Comparison of ENCODE assay signal across 1 cellular context in the genomic region with DNA sequence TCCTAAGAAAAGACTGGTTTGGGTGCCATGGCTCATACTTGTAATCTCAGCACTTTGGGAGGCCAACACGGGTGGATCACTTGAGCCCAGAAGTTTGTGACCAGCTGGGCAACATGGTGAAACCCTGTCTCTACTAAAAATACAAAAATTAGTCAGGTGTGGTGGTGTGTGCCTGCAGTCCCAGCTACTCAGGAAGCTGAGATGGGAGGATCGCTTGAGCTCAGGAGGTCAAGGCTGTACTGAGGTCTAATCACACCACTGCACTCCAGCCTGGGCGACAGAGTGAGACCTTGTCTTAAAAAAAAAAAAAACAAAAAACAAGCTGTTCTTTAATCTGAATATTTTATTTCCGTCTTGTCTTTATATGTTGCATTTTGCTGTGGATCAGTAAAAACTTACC.
TF ChIP-seq lines count a peak whose summit lies in the region.

No MANE protein-coding gene starts in this region.

TF ChIP-seq in GM12878, 131 proteins besides CTCF, POLR2A, EP300 and RAD21:
- TF ChIP-seq RUNX3 (IDR thresholded peaks at IDR 0.05; ENCODE audit: low read length) = 0 out of 2 replicates have a peak, but pooled peaks have one; percentile 20
